9 cellular contexts compared by ENCODE assay signal in genomic region chr4:4852591-4853362, GRCh38. TPM values are rescaled to one million over a fixed set of nuclear protein-coding genes. Genes with fewer than 3 reads are reported as not detected.
DNase-seq lines count a peak whose midpoint lies in the region; ATAC-seq, FAIRE-seq and TF ChIP-seq lines count a peak whose summit lies in the region.
"Had no signal": no experiment of that assay in that cellular context is flagged by ENCODE, and none has a peak within 500 bp of the region (broad histone marks: within the 10 kb centered on the region; RNA-seq: fewer than 3 reads in every experiment).

No MANE protein-coding gene starts in this region.

- no peak overlapping the region for H3K27ac ChIP-seq in CD4-positive, alpha-beta T cell (ENCODE audit: low read depth, low read length)
- H3K27ac ChIP-seq in endothelial cell of umbilical vein (ENCODE audit: insufficient read depth, low read depth, low read length): no peak overlapping the region
- H3K27ac ChIP-seq: KMS-11 had no signal

- no peak for TF ChIP-seq POLR2A in endothelial cell of umbilical vein (IDR thresholded peaks at IDR 0.05; ENCODE audit: low read depth, low read length)

- H3K4me1 Mint-ChIP-seq in CD4-positive, alpha-beta T cell (ENCODE audit: low read depth): peaks cover 37% of the 10 kb centered on the region
- peaks cover 7% of the 10 kb centered on the region for H3K4me1 Mint-ChIP-seq in T-helper 1 cell treated with Interleukin-12 subunit alpha and Interleukin-12 subunit beta and Interleukin-4 antibody, amounts not matched to agents 30 μg/mL and 1 μg/mL, for 36 hours (ENCODE audit: low read depth)
- H3K4me1 Mint-ChIP-seq in natural killer cell: peaks cover 37 to 38% of the 10 kb centered on the region in 2 donors

- H3K4me1 ChIP-seq in endothelial cell of umbilical vein (ENCODE audit: control insufficient read depth, extremely low read depth, insufficient read depth, low read length): peaks cover 6% of the 10 kb centered on the region

- H3K4me3 ChIP-seq in endothelial cell of umbilical vein (replicated peaks in 1 of 3; ENCODE audit: insufficient read depth in 1 of 3, low read depth in 1 of 3, low read length in 3 of 3): no peak overlapping the region

- no peaks in the 10 kb centered on the region for H3K9me3 Mint-ChIP-seq in CD4-positive, alpha-beta T cell
- H3K9me3 Mint-ChIP-seq in T-helper 1 cell treated with Interleukin-12 subunit alpha and Interleukin-12 subunit beta and Interleukin-4 antibody, amounts not matched to agents 30 μg/mL and 1 μg/mL, for 36 hours: peaks cover 5% of the 10 kb centered on the region
- no peaks in the 10 kb centered on the region for H3K9me3 Mint-ChIP-seq in natural killer cell

- no peak overlapping the region for H3K9ac ChIP-seq in endothelial cell of umbilical vein (replicated peaks; ENCODE audit: extremely low read depth, insufficient read depth, low read length)
- H3K9ac ChIP-seq: KMS-11 had no signal

- peaks cover 87% of the 10 kb centered on the region for H3K27me3 Mint-ChIP-seq in CD4-positive, alpha-beta T cell
- peaks cover 64% of the 10 kb centered on the region for H3K27me3 Mint-ChIP-seq in T-helper 1 cell treated with Interleukin-12 subunit alpha and Interleukin-12 subunit beta and Interleukin-4 antibody, amounts not matched to agents 30 μg/mL and 1 μg/mL, for 36 hours (ENCODE audit: low read depth)
- peaks cover 45 to 54% of the 10 kb centered on the region in 2 donors for H3K27me3 Mint-ChIP-seq in natural killer cell (ENCODE audit: low read depth in 2 of 2)

- intact Hi-C loops in CD4-positive, alpha-beta T cell (cut with DNase I, micrococcal nuclease): no loop called here
- intact Hi-C loops in endothelial cell of umbilical vein (cut with micrococcal nuclease) (loop anchor here (10.0 kb wide), 1 partner anchor 278 kb away; no protein-coding TSS in a partner anchor), natural killer cell (cut with micrococcal nuclease) (loop anchor here (10.0 kb wide), 1 partner anchor 368 kb away; no protein-coding TSS in a partner anchor)

- FAIRE-seq in endothelial cell of umbilical vein (lab: Jason Lieb, UNC): peak; percentile 33

- dilution Hi-C loops in endothelial cell of umbilical vein (cut with MboI; ENCODE audit: extremely low pct_ligation_motif_present, low sequenced_read_pairs): no loop called here

- ATAC-seq in CD4-positive, alpha-beta T cell (ENCODE audit: poor library complexity): peak; percentile 41
- peak; percentile 44 for ATAC-seq in GM21447 (IDR thresholded peaks at IDR 0.05; ENCODE audit: unreplicated experiment)
- peak; percentile 49 to 74 (median 55) for ATAC-seq in natural killer cell
- no peak for ATAC-seq in HG03139 (IDR thresholded peaks at IDR 0.05; ENCODE audit: unreplicated experiment)
- no peak for ATAC-seq in GM18858 (IDR thresholded peaks at IDR 0.05; ENCODE audit: unreplicated experiment)

- DNase-seq in CD4-positive, alpha-beta T cell: no peak
- peak; percentile 22 for DNase-seq in endothelial cell of umbilical vein (ENCODE audit: low read depth, low spot score)
- no peak for DNase-seq in natural killer cell
- no peak for DNase-seq in mesenteric fat pad (ENCODE audit: low spot score)

- H4K20me1 ChIP-seq in endothelial cell of umbilical vein (replicated peaks; ENCODE audit: control insufficient read depth, extremely low read depth, insufficient read depth, low read length): no peaks in the 10 kb centered on the region

- POLR2A ChIA-PET in CD4-positive, alpha-beta T cell (lab: Charles Lee): interaction anchor here (1.1 kb wide), 1 partner anchor 9 kb away, joined by 5 read pairs; no protein-coding TSS in a partner anchor
- POLR2A ChIA-PET in endothelial cell of umbilical vein (lab: Charles Lee): no interaction called here

- no TSS peak for BruUV-seq in endothelial cell of umbilical vein (replicated peaks; lab: Mats Ljungman, UMichigan)

- TF ChIP-seq CTCF in CD4-positive, alpha-beta T cell (IDR thresholded peaks at IDR 0.05): no peak
- TF ChIP-seq CTCF in endothelial cell of umbilical vein (IDR thresholded peaks at IDR 0.05; ENCODE audit: extremely low read depth in 1 of 2, insufficient read depth in 1 of 2, low read depth in 1 of 2, low read length in 2 of 2) (peak in 1 of 2 donors; percentile 28), natural killer cell (IDR thresholded peaks at IDR 0.05) (no peak)

- H3K9me1 ChIP-seq in endothelial cell of umbilical vein (replicated peaks; ENCODE audit: control insufficient read depth, extremely low read depth, insufficient read depth, low read length): no peaks in the 10 kb centered on the region

- no peaks in the 10 kb centered on the region for H3K36me3 Mint-ChIP-seq in CD4-positive, alpha-beta T cell (ENCODE audit: low read depth)
- H3K36me3 Mint-ChIP-seq in T-helper 1 cell treated with Interleukin-12 subunit alpha and Interleukin-12 subunit beta and Interleukin-4 antibody, amounts not matched to agents 30 μg/mL and 1 μg/mL, for 36 hours (ENCODE audit: low read depth): peaks cover 7% of the 10 kb centered on the region
- H3K36me3 Mint-ChIP-seq in natural killer cell: no peaks in the 10 kb centered on the region

- no peak overlapping the region for H3K27ac Mint-ChIP-seq in CD4-positive, alpha-beta T cell
- peak overlapping the region; percentile 18 for H3K27ac Mint-ChIP-seq in T-helper 1 cell treated with Interleukin-12 subunit alpha and Interleukin-12 subunit beta and Interleukin-4 antibody, amounts not matched to agents 30 μg/mL and 1 μg/mL, for 36 hours
- H3K27ac Mint-ChIP-seq in natural killer cell: peak overlapping the region in 1 of 2 donors; percentile 38

- H3K9me3 ChIP-seq in CD4-positive, alpha-beta T cell (ENCODE audit: control insufficient read depth, low read length): no peaks in the 10 kb centered on the region
- no peaks in the 10 kb centered on the region for H3K9me3 ChIP-seq in endothelial cell of umbilical vein (replicated peaks; ENCODE audit: control insufficient read depth, insufficient read depth, low read length)

- H3K4me3 Mint-ChIP-seq in CD4-positive, alpha-beta T cell: peak overlapping the region; percentile 84
- peak overlapping the region; percentile 48 for H3K4me3 Mint-ChIP-seq in T-helper 1 cell treated with Interleukin-12 subunit alpha and Interleukin-12 subunit beta and Interleukin-4 antibody, amounts not matched to agents 30 μg/mL and 1 μg/mL, for 36 hours
- peak overlapping the region; percentile 95 for H3K4me3 Mint-ChIP-seq in natural killer cell

- H3K4me2 ChIP-seq in endothelial cell of umbilical vein (ENCODE audit: insufficient read depth, low read length): peak overlapping the region; percentile 38
- H3K4me2 ChIP-seq: KMS-11 had no signal

- H3K79me2 ChIP-seq in endothelial cell of umbilical vein (ENCODE audit: control insufficient read depth, insufficient read depth, low read length): no peaks in the 10 kb centered on the region

- CTCF ChIA-PET in CD4-positive, alpha-beta T cell (lab: Charles Lee): no interaction called here
- CTCF ChIA-PET in endothelial cell of umbilical vein (lab: Charles Lee): interaction anchor here (0.7 to 1.3 kb wide), 4 partner anchors 9 to 365 kb away, joined by 3 to 4 read pairs (median 4); no protein-coding TSS in a partner anchor

- no peaks in the 10 kb centered on the region for H3K36me3 ChIP-seq in endothelial cell of umbilical vein (ENCODE audit: control insufficient read depth in 2 of 2, extremely low read depth in 1 of 2, insufficient read depth in 2 of 2, low read length in 2 of 2)

- peaks cover 89% of the 10 kb centered on the region for H3K27me3 ChIP-seq in CD4-positive, alpha-beta T cell (ENCODE audit: control insufficient read depth, insufficient read depth, low read length)
- H3K27me3 ChIP-seq in endothelial cell of umbilical vein (ENCODE audit: control insufficient read depth in 2 of 2, insufficient read depth in 2 of 2, low read length in 2 of 2): peaks cover 49 to 67% of the 10 kb centered on the region in 2 experiments

- H2AFZ ChIP-seq in endothelial cell of umbilical vein (ENCODE audit: low read depth, low read length): peak overlapping the region; percentile 12

TF ChIP-seq in endothelial cell of umbilical vein, 7 proteins besides CTCF, POLR2A, EP300 and RAD21:
- peak; percentile 74 for TF ChIP-seq EZH2 (IDR thresholded peaks at IDR 0.05; ENCODE audit: borderline replicate concordance, low read depth, low read length, severe bottlenecking)
- no peak for TF ChIP-seq MYC (IDR thresholded peaks at IDR 0.05; ENCODE audit: low read depth, low read length)

RNA-seq across cellular contexts. Expression of gene MSX1, which starts 6.7 kb away (rescaled TPM):
- total RNA-seq in CD4-positive, alpha-beta T cell: not detected
- 4.1 and 5.0 TPM in 2 replicates for total RNA-seq in endothelial cell of umbilical vein
- 6.2 and 9.2 TPM in 2 replicates for polyA plus RNA-seq in endothelial cell of umbilical vein
- 3.2 and 4.6 TPM in 2 replicates for polyA plus RNA-seq in endothelial cell of umbilical vein (2011; cell fraction: cytosol; rRNA removed)
- polyA plus RNA-seq in endothelial cell of umbilical vein (2011; cell fraction: nucleus; rRNA removed): 2.6 and 3.4 TPM in 2 replicates
- 0.63 and 0.66 TPM in 2 replicates for polyA plus RNA-seq in endothelial cell of umbilical vein (2012)
- 0.70 TPM in 2 replicates for polyA minus RNA-seq in endothelial cell of umbilical vein
- 2.7 TPM for polyA minus RNA-seq in endothelial cell of umbilical vein (2011; cell fraction: cytosol; rRNA and poly(A)+ RNA removed)
- 0.67 and 1.0 TPM in 2 replicates for polyA minus RNA-seq in endothelial cell of umbilical vein (2011; cell fraction: nucleus; rRNA and poly(A)+ RNA removed)
- total RNA-seq in natural killer cell: not detected
- 38.9 TPM for total RNA-seq in mesenteric fat pad

Comparison
In these comparisons a context has a peak if more than half of its experiments do, and no peak if none do; other contexts are left out.
1. ATAC-seq: peak in CD4-positive, alpha-beta T cell (single experiment), GM21447 (single experiment) and natural killer cell (3 of 3); none in HG03139 (single experiment) and GM18858 (single experiment).
2. intact Hi-C loops: an anchor here in endothelial cell of umbilical vein (10.0 kb wide) and natural killer cell (10.0 kb wide); none called in CD4-positive, alpha-beta T cell.
3. Peak in every context shown above with its lines, with median percentiles within 50 percentile points of each other: H3K4me3 Mint-ChIP-seq.